ENCODE assay signal across 24 cellular contexts in the genomic region with DNA sequence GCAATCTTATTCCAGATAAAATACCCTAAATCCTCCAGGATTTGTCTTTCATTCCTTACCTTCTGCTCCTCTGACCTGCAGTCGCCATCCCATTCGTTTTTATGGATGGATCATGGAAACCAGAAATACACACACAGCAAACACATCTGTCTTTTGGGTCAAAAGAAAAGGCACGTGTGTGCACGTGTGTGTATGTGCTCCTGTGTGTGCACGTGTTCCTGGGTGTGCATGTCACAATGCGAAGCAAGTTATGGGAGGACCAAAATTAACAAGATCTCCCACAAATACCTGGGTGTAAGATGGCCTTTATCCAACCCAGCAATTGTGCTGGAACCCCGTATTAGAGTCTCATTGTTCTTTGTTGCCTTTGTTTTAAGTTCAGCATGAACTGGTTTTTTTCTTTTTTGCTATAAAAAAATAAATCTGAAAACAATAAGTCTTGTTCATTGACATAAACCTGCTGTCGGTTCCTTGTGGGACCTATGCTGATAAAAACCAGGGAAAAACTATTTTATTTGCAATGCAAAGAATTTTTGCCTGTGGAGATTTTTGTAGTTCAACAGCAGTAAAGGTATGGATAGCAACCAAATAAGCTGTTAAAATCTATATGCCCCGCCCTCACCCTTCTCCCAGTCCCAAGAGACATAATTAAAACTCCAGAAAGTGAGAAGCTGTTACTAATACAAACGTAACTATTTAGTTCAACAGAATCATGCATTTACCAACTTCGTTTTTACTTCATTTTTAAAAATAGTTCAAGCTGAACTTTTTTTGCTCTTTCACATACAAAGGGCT.
DNase-seq lines count a peak whose midpoint lies in the region; ATAC-seq and TF ChIP-seq lines count a peak whose summit lies in the region.
"Had no signal": no experiment of that assay in that cellular context is flagged by ENCODE, and none has a peak within 500 bp of the region (broad histone marks: within the 10 kb centered on the region; RNA-seq: fewer than 3 reads in every experiment).

No MANE protein-coding gene starts in this region.

- no peak overlapping the region for H3K4me3 Mint-ChIP-seq in nephron
- H3K4me3 Mint-ChIP-seq: CD4-positive, CD25-positive, alpha-beta regulatory T cell; T-helper 17 cell had no signal

- H3K9me2 ChIP-seq in GM23248 (ENCODE audit: insufficient read depth): no peaks in the 10 kb centered on the region

- no peak overlapping the region for H2AFZ ChIP-seq in GM23248
- H2AFZ ChIP-seq: PC-9 had no signal

- peak overlapping the region; percentile 62 for H3K4me2 ChIP-seq in GM23248 (ENCODE audit: unreplicated experiment)
- H3K4me2 ChIP-seq: BLaER1, PC-9 had no signal

- 69 to 71% methylated on average over 11 of the region's 11 CpGs for WGBS in GM23248 (ENCODE audit: low coverage in 1 of 2, low lambda C conversion rate in 2 of 2, missing lambda C conversion rate in 2 of 2), 2 experiments

- peak overlapping the region; percentile 6 to 49 (median 12) for H3K27ac Mint-ChIP-seq in nephron
- H3K27ac Mint-ChIP-seq: CD4-positive, CD25-positive, alpha-beta regulatory T cell; T-helper 17 cell had no signal

- H3K9ac ChIP-seq in GM23248 (no peak overlapping the region), adipocyte (ENCODE audit: low read length) (no peak overlapping the region)
- H3K9ac ChIP-seq: BLaER1 had no signal

- DNase-seq in GM23248 (no peak), MG63 (no peak), adipocyte (ENCODE audit: low read depth) (no peak), islet precursor cell (no peak), epidermal melanocyte (ENCODE audit: insufficient read length, low spot score) (no peak)
- DNase-seq: CD4-positive, CD25-positive, alpha-beta regulatory T cell; DMS53; H7; NCI-H1105; NCI-H1436 treated with DMSO at 0.1 percent for 48 hours; NCI-H187 treated with DMSO at 0.1 percent for 48 hours; NCI-H2107; NCI-H2227 treated with DMSO at 0.1 percent for 48 hours; NCI-H510A; NCI-H748 treated with DMSO at 0.1 percent for 48 hours; NK-92 treated with Interleukin-12 subunit alpha and Interleukin-12 subunit beta, amount 100 ng/mL, for 24 hours; PC-9; SJCRH30; T-helper 17 cell had no signal

- peaks cover 18% of the 10 kb centered on the region for H3K4me1 ChIP-seq in GM23248 (ENCODE audit: insufficient read depth)
- peaks cover 18% of the 10 kb centered on the region for H3K4me1 ChIP-seq in adipocyte (ENCODE audit: control insufficient read depth, insufficient read depth, low read length)
- H3K4me1 ChIP-seq: BLaER1, SJCRH30 had no signal

- H3K9me3 Mint-ChIP-seq in nephron: no peaks in the 10 kb centered on the region

- H4K20me1 ChIP-seq in GM23248 (ENCODE audit: insufficient read depth): no peaks in the 10 kb centered on the region
- H4K20me1 ChIP-seq: BLaER1 had no signal

- H3K9me3 ChIP-seq in GM23248 (ENCODE audit: low read depth) (no peaks in the 10 kb centered on the region), MG63 (no peaks in the 10 kb centered on the region), adipocyte (ENCODE audit: control insufficient read depth, low read length) (no peaks in the 10 kb centered on the region)
- H3K9me3 ChIP-seq: BLaER1, SJCRH30 had no signal

- TF ChIP-seq CTCF in nephron (IDR thresholded peaks at IDR 0.05; ENCODE audit: unreplicated experiment in 3 of 3): no peak

- H3K36me3 ChIP-seq in GM23248 (ENCODE audit: low read depth): no peaks in the 10 kb centered on the region
- H3K36me3 ChIP-seq in MG63: peaks cover 5% of the 10 kb centered on the region
- H3K36me3 ChIP-seq in adipocyte (ENCODE audit: control insufficient read depth, insufficient read depth, low read length, severe bottlenecking): no peaks in the 10 kb centered on the region
- H3K36me3 ChIP-seq: BLaER1, SJCRH30 had no signal

- no peaks in the 10 kb centered on the region for H3K79me2 ChIP-seq in GM23248 (ENCODE audit: insufficient read depth)

- ATAC-seq in HG03469 (IDR thresholded peaks at IDR 0.05; ENCODE audit: unreplicated experiment): no peak
- ATAC-seq: Right ventricle myocardium inferior, SK-N-SH treated with all-trans-retinoic acid at 6 μM for 48 hours, T-helper 17 cell had no signal

- peaks cover 13% of the 10 kb centered on the region for H3K4me1 Mint-ChIP-seq in nephron
- H3K4me1 Mint-ChIP-seq: CD4-positive, CD25-positive, alpha-beta regulatory T cell had no signal

- in situ Hi-C loops in GM23248 (cut with MboI): no loop called here

- H3K36me3 Mint-ChIP-seq in nephron (ENCODE audit: low read depth): no peaks in the 10 kb centered on the region
- H3K36me3 Mint-ChIP-seq: CD4-positive, CD25-positive, alpha-beta regulatory T cell had no signal

- H3K27me3 Mint-ChIP-seq in nephron (ENCODE audit: low read depth): peaks cover 4% of the 10 kb centered on the region

- peak overlapping the region; percentile 15; the same call in 1 of the 2 replicates for H3K27ac ChIP-seq in GM23248
- H3K27ac ChIP-seq: BLaER1, PC-9, SJCRH30 had no signal

- no peaks in the 10 kb centered on the region for H3K27me3 ChIP-seq in GM23248 (replicated peaks; ENCODE audit: insufficient read depth)
- no peaks in the 10 kb centered on the region for H3K27me3 ChIP-seq in MG63
- H3K27me3 ChIP-seq in adipocyte (replicated peaks; ENCODE audit: control insufficient read depth, insufficient read depth, low read length): no peaks in the 10 kb centered on the region
- H3K27me3 ChIP-seq: BLaER1, SJCRH30 had no signal

- no peaks in the 10 kb centered on the region for H3F3A ChIP-seq in GM23248 (ENCODE audit: insufficient read depth)

- no peak overlapping the region for H3K4me3 ChIP-seq in GM23248
- 0 out of 2 replicates have a peak overlapping the region, but pooled peaks have one; percentile 9 for H3K4me3 ChIP-seq in MG63
- peak overlapping the region; percentile 39 for H3K4me3 ChIP-seq in adipocyte (ENCODE audit: low read length)
- H3K4me3 ChIP-seq: BLaER1, PC-9, SJCRH30 had no signal
